Comparison of ENCODE assay signal across 16 cellular contexts in the genomic region with DNA sequence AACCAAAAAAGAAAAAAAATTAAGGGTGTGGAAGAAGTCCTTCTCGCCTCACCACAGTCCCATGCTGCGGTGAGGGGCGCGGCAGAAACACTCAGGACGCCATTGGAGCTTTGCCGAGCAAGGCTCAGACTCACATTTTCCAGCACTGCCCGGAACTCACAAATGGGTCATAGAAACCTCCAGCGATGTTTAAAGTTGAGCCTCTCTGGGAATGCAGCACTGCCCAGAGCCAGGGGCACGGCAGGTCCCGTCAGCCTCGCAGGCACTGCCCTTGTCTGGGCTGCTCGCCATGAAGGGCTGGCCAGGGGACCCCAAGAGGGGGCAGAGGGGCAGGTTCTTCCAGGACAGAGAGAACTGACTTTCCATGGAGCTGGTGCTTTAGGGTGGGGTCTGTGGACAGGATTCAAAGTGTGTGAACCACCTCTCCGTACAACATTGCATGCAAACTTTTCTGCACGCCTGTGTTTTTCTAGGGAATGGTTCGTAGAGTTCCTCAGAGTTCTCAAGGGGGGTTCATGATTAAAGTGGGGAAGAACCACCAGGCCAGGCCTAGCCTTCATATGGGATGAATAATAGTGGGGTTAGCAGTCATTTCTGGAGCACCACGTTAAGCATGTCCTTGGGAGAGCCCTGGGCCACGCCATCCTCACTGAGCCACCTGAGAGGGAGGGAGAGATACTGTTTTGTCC. TPM values are rescaled to one million over a fixed set of nuclear protein-coding genes. Genes with fewer than 3 reads are reported as not detected.
DNase-seq lines count a peak whose midpoint lies in the region; ATAC-seq and TF ChIP-seq lines count a peak whose summit lies in the region.
"Had no signal": no experiment of that assay in that cellular context is flagged by ENCODE, and none has a peak within 500 bp of the region (broad histone marks: within the 10 kb centered on the region; RNA-seq: fewer than 3 reads in every experiment).

No MANE protein-coding gene starts in this region.

- H2BK12ac ChIP-seq in mesenchymal stem cell (ENCODE audit: low read length in 2 of 2), result no peak overlapping the region

- H4K91ac ChIP-seq in mesenchymal stem cell (ENCODE audit: low read length), result no peak overlapping the region

- H4K20me1 ChIP-seq in GM23248 (ENCODE audit: insufficient read depth), result no peaks in the 10 kb centered on the region

- no peak overlapping the region for H3K23ac ChIP-seq in mesenchymal stem cell (ENCODE audit: low read length in 2 of 2)

- H3K79me2 ChIP-seq in GM23248 (ENCODE audit: insufficient read depth), result peaks cover 94% of the 10 kb centered on the region

- peak overlapping the region; percentile 99 for H3K9ac ChIP-seq in GM23248
- peak overlapping the region; percentile 88 for H3K9ac ChIP-seq in mesenchymal stem cell (ENCODE audit: low read length)

- peak overlapping the region; percentile 34 for H2BK15ac ChIP-seq in mesenchymal stem cell (ENCODE audit: low read depth, poor library complexity, severe bottlenecking)

- H2AFZ ChIP-seq in GM23248, result no peak overlapping the region
- H2AFZ ChIP-seq in mesenchymal stem cell (ENCODE audit: low read depth, low read length), result no peak overlapping the region

- H3K9me3 ChIP-seq in GM23248 (ENCODE audit: low read depth) (no peaks in the 10 kb centered on the region), mesenchymal stem cell (ENCODE audit: control insufficient read depth, low read length) (no peaks in the 10 kb centered on the region), thoracic aorta (no peaks in the 10 kb centered on the region)

- no peak for TF ChIP-seq CTCF in thoracic aorta (IDR thresholded peaks at IDR 0.05)

- H3K4ac ChIP-seq in mesenchymal stem cell (ENCODE audit: low read depth in 1 of 2, low read length in 2 of 2), result no peak overlapping the region

- H2BK5ac ChIP-seq in mesenchymal stem cell (ENCODE audit: low read depth, low read length, poor library complexity, severe bottlenecking), result no peak overlapping the region

- H3K4me3 ChIP-seq in GM23248 (peak overlapping the region; percentile 40), mesenchymal stem cell (ENCODE audit: insufficient read depth in 1 of 2, low read depth in 1 of 2, low read length in 2 of 2) (peak overlapping the region in 1 of 2 experiments; percentile 62), thoracic aorta (peak overlapping the region; percentile 59)

- H3K79me1 ChIP-seq in mesenchymal stem cell (replicated peaks; ENCODE audit: low read length, poor library complexity, severe bottlenecking), result no peaks in the 10 kb centered on the region

- H3K27ac ChIP-seq in GM23248 (peak overlapping the region; percentile 100), mesenchymal stem cell (ENCODE audit: low read length, poor library complexity, severe bottlenecking) (no peak overlapping the region), thoracic aorta (peak overlapping the region; percentile 93 to 98)

- DNase-seq in GM23248, result peak; percentile 95
- DNase-seq in dedifferentiated amniotic fluid mesenchymal stem cell (ENCODE audit: extremely low spot score), result peak; percentile 92
- no peak for DNase-seq in mesenchymal stem cell
- peak; percentile 38 for DNase-seq in thoracic aorta (ENCODE audit: low spot score)
- DNase-seq in NCI-H345 treated with DMSO at 0.1 percent for 48 hours (lab: John Stamatoyannopoulos, UW; ENCODE audit: unreplicated experiment), result no peak
- DNase-seq in NCI-H510A treated with DMSO at 0.1 percent for 48 hours (lab: John Stamatoyannopoulos, UW), result no peak
- DNase-seq: CD8-positive, alpha-beta T cell; HCEC 1CT; MV-4-11; NCI-H226; nephron progenitor cell; T-helper 17 cell had no signal

- no peak overlapping the region for H3K14ac ChIP-seq in mesenchymal stem cell (ENCODE audit: low read length in 2 of 2)

- H3K27me3 ChIP-seq in GM23248 (replicated peaks; ENCODE audit: insufficient read depth), result no peaks in the 10 kb centered on the region
- H3K27me3 ChIP-seq in mesenchymal stem cell (ENCODE audit: control insufficient read depth in 1 of 2, insufficient read depth in 1 of 2, low read length in 2 of 2), result peaks cover 0 to 44% of the 10 kb centered on the region in 2 experiments
- H3K27me3 ChIP-seq in thoracic aorta (replicated peaks; ENCODE audit: insufficient read depth), result no peaks in the 10 kb centered on the region

- no peak overlapping the region for H3K18ac ChIP-seq in mesenchymal stem cell (ENCODE audit: low read depth in 1 of 2, low read length in 2 of 2)

- H3F3A ChIP-seq in GM23248 (ENCODE audit: insufficient read depth), result peaks cover 68% of the 10 kb centered on the region

- no peak overlapping the region for H2BK120ac ChIP-seq in mesenchymal stem cell (ENCODE audit: low read depth, low read length)

- no peak overlapping the region for H4K8ac ChIP-seq in mesenchymal stem cell (ENCODE audit: low read length)

- H3K36me3 ChIP-seq in GM23248 (ENCODE audit: low read depth) (0 out of 2 replicates have a peak, but pooled peaks cover 4% of the 10 kb centered on the region), mesenchymal stem cell (ENCODE audit: control insufficient read depth in 1 of 2, insufficient read depth in 2 of 2, low read depth in 1 of 2, low read length in 2 of 2) (peaks cover 0 to 9% of the 10 kb centered on the region in 2 experiments), thoracic aorta (no peaks in the 10 kb centered on the region)

- in situ Hi-C loops in GM23248 (cut with MboI), result no loop called here

- WGBS in GM23248 (ENCODE audit: low coverage in 1 of 2, low lambda C conversion rate in 2 of 2, missing lambda C conversion rate in 2 of 2), 2 experiments, result 17 to 19% methylated on average over 17 of the region's 17 CpGs
- 91% methylated on average over 17 of the region's 17 CpGs for WGBS in mesenchymal stem cell

- ATAC-seq in thoracic aorta (ENCODE audit: insufficient number of reproducible peaks, low FRiP score, low read depth) (peak; percentile 67), HG02981 (IDR thresholded peaks at IDR 0.05; ENCODE audit: unreplicated experiment) (no peak), HG03139 (IDR thresholded peaks at IDR 0.05; ENCODE audit: unreplicated experiment) (no peak)
- ATAC-seq: CD8-positive, alpha-beta T cell; T-helper 17 cell had no signal

- H3K4me1 ChIP-seq in GM23248 (ENCODE audit: insufficient read depth), result peaks cover 64% of the 10 kb centered on the region
- H3K4me1 ChIP-seq in mesenchymal stem cell (ENCODE audit: control insufficient read depth, insufficient read depth, low read depth, low read length), result peaks cover 5% of the 10 kb centered on the region
- H3K4me1 ChIP-seq in thoracic aorta (ENCODE audit: control insufficient read depth in 1 of 2, low read depth in 2 of 2), result peaks cover 20 to 50% of the 10 kb centered on the region in 2 donors

- peak overlapping the region; percentile 77 for H3K4me2 ChIP-seq in GM23248 (ENCODE audit: unreplicated experiment)
- H3K4me2 ChIP-seq in mesenchymal stem cell (ENCODE audit: low read length, poor library complexity, severe bottlenecking), result no peak overlapping the region

- no peaks in the 10 kb centered on the region for H3K9me2 ChIP-seq in GM23248 (ENCODE audit: insufficient read depth)

- no peak overlapping the region for H2AK5ac ChIP-seq in mesenchymal stem cell (ENCODE audit: low read length, severe bottlenecking)

RNA-seq across cellular contexts. Expression of a gene that starts 38.4 kb away (rescaled TPM):
- 145 and 169 TPM in 2 replicates for total RNA-seq in GM23248 (2014; rRNA removed; shearing (Covaris generic))
- 137 and 141 TPM in 2 replicates for polyA plus RNA-seq in GM23248 (2016; fragmentation: Nextera tagmentation; extraction: Ambion mirVana)
- 19.5 TPM for polyA plus RNA-seq in mesenchymal stem cell (2013, experiment 1 of 2)
- 20.1 TPM for polyA plus RNA-seq in mesenchymal stem cell (2013, experiment 2 of 2)
- 10 to 100 TPM; 42.0 to 66.1 TPM for total RNA-seq in thoracic aorta
- total RNA-seq: CD8-positive, alpha-beta T cell; G401; glomerular endothelial cell; T-helper 17 cell had no signal

RNA-seq across cellular contexts. Expression of a gene that starts 49.0 kb away (rescaled TPM):
- total RNA-seq in GM23248 (2014; rRNA removed; shearing (Covaris generic)), result 8.3 and 12.6 TPM in 2 replicates
- 22.0 and 22.4 TPM in 2 replicates for polyA plus RNA-seq in GM23248 (2016; fragmentation: Nextera tagmentation; extraction: Ambion mirVana)
- 9.1 TPM for polyA plus RNA-seq in mesenchymal stem cell (2013, experiment 1 of 2)
- polyA plus RNA-seq in mesenchymal stem cell (2013, experiment 2 of 2), result 8.7 TPM
- 1 to 10 TPM; 1.7 to 2.2 TPM for total RNA-seq in thoracic aorta

Comparison
In these comparisons a context has a peak if more than half of its experiments do, and no peak if none do; other contexts are left out.
1. DNase-seq: peak in GM23248 (single experiment), dedifferentiated amniotic fluid mesenchymal stem cell (single experiment) and thoracic aorta (single experiment); none in mesenchymal stem cell (single experiment), NCI-H345 treated with DMSO at 0.1 percent for 48 hours (single experiment) and NCI-H510A treated with DMSO at 0.1 percent for 48 hours (single experiment).